ENCODE assay signal across 8 cellular contexts in genomic region chr19:49570997-49571676, GRCh38. TPM values are rescaled to one million over a fixed set of nuclear protein-coding genes. Genes with fewer than 3 reads are reported as not detected.
DNase-seq lines count a peak whose midpoint lies in the region; ATAC-seq and TF ChIP-seq lines count a peak whose summit lies in the region.

No MANE protein-coding gene starts in this region.

- H3K4me2 ChIP-seq in GM23338: no peak overlapping the region

- peaks cover 60% of the 10 kb centered on the region for H3K79me2 ChIP-seq in GM23338 (replicated peaks; ENCODE audit: insufficient read depth)

- no peak overlapping the region for H3K27ac Mint-ChIP-seq in GM23338
- H3K27ac Mint-ChIP-seq in osteocyte (ENCODE audit: unreplicated experiment): peak overlapping the region; percentile 34

- peak; percentile 54 for ATAC-seq in GM23338
- ATAC-seq in GM19324 (IDR thresholded peaks at IDR 0.05; ENCODE audit: low FRiP score, unreplicated experiment): no peak
- ATAC-seq in HG03196 (IDR thresholded peaks at IDR 0.05; ENCODE audit: unreplicated experiment): no peak
- ATAC-seq in HG02678 (IDR thresholded peaks at IDR 0.05; ENCODE audit: unreplicated experiment): no peak

- peaks cover 1% of the 10 kb centered on the region for H3K27me3 Mint-ChIP-seq in GM23338 (ENCODE audit: insufficient read depth, low read depth, poor library complexity)
- H3K27me3 Mint-ChIP-seq in osteocyte (ENCODE audit: unreplicated experiment): no peaks in the 10 kb centered on the region

- H3K4me3 ChIP-seq in GM23338: no peak overlapping the region

- H3K36me3 Mint-ChIP-seq in GM23338 (ENCODE audit: low read depth): peaks cover 19% of the 10 kb centered on the region; the same call in 2 of the 3 replicates
- peaks cover 7% of the 10 kb centered on the region for H3K36me3 Mint-ChIP-seq in osteocyte (ENCODE audit: unreplicated experiment)

- H3K9me3 Mint-ChIP-seq in GM23338: no peaks in the 10 kb centered on the region
- H3K9me3 Mint-ChIP-seq in osteocyte (ENCODE audit: unreplicated experiment): no peaks in the 10 kb centered on the region

- H4K20me1 ChIP-seq in GM23338 (replicated peaks; ENCODE audit: insufficient read depth): peaks cover 14% of the 10 kb centered on the region; the same call in 1 of the 2 replicates

- no peak overlapping the region for H3K4me3 Mint-ChIP-seq in GM23338
- H3K4me3 Mint-ChIP-seq in osteocyte (ENCODE audit: unreplicated experiment): no peak overlapping the region

- H2AFZ ChIP-seq in GM23338: no peak overlapping the region

- no peaks in the 10 kb centered on the region for H3K27me3 ChIP-seq in GM23338 (ENCODE audit: insufficient read depth)

- H3K9me2 ChIP-seq in GM23338 (ENCODE audit: insufficient read depth): no peaks in the 10 kb centered on the region

- peaks cover 13% of the 10 kb centered on the region; the same call in 2 of the 3 replicates for H3K4me1 Mint-ChIP-seq in GM23338
- H3K4me1 Mint-ChIP-seq in osteocyte (ENCODE audit: unreplicated experiment): peaks cover 20% of the 10 kb centered on the region

- H3K27ac ChIP-seq in GM23338 (ENCODE audit: low read depth): peak overlapping the region; percentile 73

- no peaks in the 10 kb centered on the region for H3K36me3 ChIP-seq in GM23338 (ENCODE audit: insufficient read depth)

- H3K4me1 ChIP-seq in GM23338 (ENCODE audit: insufficient read depth): peaks cover 13% of the 10 kb centered on the region

- H3F3A ChIP-seq in GM23338 (replicated peaks; ENCODE audit: low read depth): peaks cover 23% of the 10 kb centered on the region; the same call in 1 of the 2 replicates

- DNase-seq in GM23338 (ENCODE audit: low spot score): peak; percentile 57
- peak; percentile 84 for DNase-seq in NCI-H82 (lab: John Stamatoyannopoulos, UW)
- DNase-seq in dermis microvascular lymphatic vessel endothelial cell (ENCODE audit: low read depth in 2 of 2): peak; percentile 53 to 78
- DNase-seq in osteocyte (ENCODE audit: extremely low spot score, unreplicated experiment): no peak
- DNase-seq in GM19238 (ENCODE audit: insufficient read length, low spot score): no peak

- peak; percentile 32 to 57 for TF ChIP-seq CTCF in GM23338 (conservative IDR thresholded peaks at IDR 0.05; ENCODE audit: low read depth in 2 of 2)
- TF ChIP-seq CTCF in osteocyte (IDR thresholded peaks at IDR 0.05): no peak

TF ChIP-seq in GM23338, 12 proteins besides CTCF, POLR2A, EP300 and RAD21 (continues in another document):
- TF ChIP-seq CREB1 (CRISPR knock-in tag; IDR thresholded peaks at IDR 0.05; ENCODE audit: low read depth): no peak
- no peak for TF ChIP-seq ZNF331 (CRISPR knock-in tag; IDR thresholded peaks at IDR 0.05; ENCODE audit: low read depth)
- TF ChIP-seq JUNB (IDR thresholded peaks at IDR 0.05; ENCODE audit: unreplicated experiment): no peak
- TF ChIP-seq REST (IDR thresholded peaks at IDR 0.05; ENCODE audit: unreplicated experiment): no peak

RNA-seq across cellular contexts. Expression of gene NOSIP, which starts 9.2 kb away (rescaled TPM):
- 88.5 and 89.8 TPM in 2 replicates for total RNA-seq in GM23338 (2014; rRNA removed; shearing (Covaris generic))
- polyA plus RNA-seq in GM23338 (2016; fragmentation: Nextera tagmentation; extraction: Ambion mirVana): 141 and 143 TPM in 2 replicates
- total RNA-seq in dermis microvascular lymphatic vessel endothelial cell (109 and 127 TPM in 2 replicates), osteocyte (58.7 and 66.2 TPM in 2 replicates)

RNA-seq across cellular contexts. Expression of gene PRRG2, which starts 10.0 kb away (rescaled TPM):
- 3.8 and 10.5 TPM in 2 replicates for total RNA-seq in GM23338 (2014; rRNA removed; shearing (Covaris generic))
- polyA plus RNA-seq in GM23338 (2016; fragmentation: Nextera tagmentation; extraction: Ambion mirVana): 2.0 and 2.3 TPM in 2 replicates
- total RNA-seq in dermis microvascular lymphatic vessel endothelial cell (2.4 and 7.1 TPM in 2 replicates), osteocyte (0.32 and 0.52 TPM in 2 replicates)

RNA-seq across cellular contexts. Expression of gene PRR12, which starts 19.8 kb away (rescaled TPM):
- total RNA-seq in GM23338 (2014; rRNA removed; shearing (Covaris generic)): 32.1 and 41.6 TPM in 2 replicates
- 8.6 and 10.3 TPM in 2 replicates for polyA plus RNA-seq in GM23338 (2016; fragmentation: Nextera tagmentation; extraction: Ambion mirVana)
- 1.0 and 2.9 TPM in 2 replicates for total RNA-seq in dermis microvascular lymphatic vessel endothelial cell
- 31.6 and 32.9 TPM in 2 replicates for total RNA-seq in osteocyte

RNA-seq across cellular contexts. Expression of gene RCN3, which starts 43.3 kb away (rescaled TPM):
- 44.0 and 54.8 TPM in 2 replicates for total RNA-seq in GM23338 (2014; rRNA removed; shearing (Covaris generic))
- 40.2 and 45.8 TPM in 2 replicates for polyA plus RNA-seq in GM23338 (2016; fragmentation: Nextera tagmentation; extraction: Ambion mirVana)
- total RNA-seq in dermis microvascular lymphatic vessel endothelial cell (11.7 and 13.4 TPM in 2 replicates), osteocyte (81.3 and 85.0 TPM in 2 replicates)

RNA-seq across cellular contexts. Expression of gene FCGRT, which starts 58.7 kb away (rescaled TPM):
- 23.5 and 41.7 TPM in 2 replicates for total RNA-seq in GM23338 (2014; rRNA removed; shearing (Covaris generic))
- polyA plus RNA-seq in GM23338 (2016; fragmentation: Nextera tagmentation; extraction: Ambion mirVana): 62.3 and 66.8 TPM in 2 replicates
- total RNA-seq in dermis microvascular lymphatic vessel endothelial cell (51.9 and 184 TPM in 2 replicates), osteocyte (253 and 278 TPM in 2 replicates)

Comparison
In these comparisons a context has a peak if more than half of its experiments do, and no peak if none do; other contexts are left out.
1. DNase-seq: peak in GM23338 (single experiment), NCI-H82 (single experiment) and dermis microvascular lymphatic vessel endothelial cell (2 of 2); none in osteocyte (single experiment) and GM19238 (single experiment).